In the genomic region with DNA sequence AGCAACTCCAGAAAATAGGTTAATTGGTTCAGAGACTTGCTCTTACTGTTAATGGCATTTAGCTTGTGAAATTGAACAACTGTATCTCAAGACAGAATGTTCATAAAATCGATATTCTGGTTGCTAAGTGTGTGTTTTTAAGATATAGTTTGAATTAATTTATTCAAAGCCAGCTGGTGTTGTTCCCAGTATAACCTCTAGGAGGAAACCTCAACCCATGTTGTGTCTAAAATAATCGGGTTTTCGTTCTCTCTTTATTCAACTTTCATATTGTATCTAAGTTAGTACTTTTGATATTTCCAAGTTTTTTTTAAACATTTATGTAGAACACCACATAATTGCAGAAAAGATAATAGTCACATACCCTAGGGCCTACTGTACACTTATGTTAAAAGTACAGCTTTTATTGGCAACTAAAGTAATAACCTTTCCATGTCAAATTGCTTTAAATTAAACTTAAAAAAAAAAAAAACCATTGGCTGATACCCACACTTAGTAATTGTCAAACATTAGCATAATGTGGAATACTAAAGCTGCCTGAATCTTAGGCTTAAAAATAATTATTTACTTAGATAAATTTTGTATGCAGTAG, we compare ENCODE assay signal across 8 cellular contexts.
DNase-seq lines count a peak whose midpoint lies in the region; ATAC-seq and TF ChIP-seq lines count a peak whose summit lies in the region.

No MANE protein-coding gene starts in this region.

- no peak overlapping the region for H3K27ac Mint-ChIP-seq in chondrocyte (ENCODE audit: unreplicated experiment)
- no peak overlapping the region for H3K27ac Mint-ChIP-seq in osteocyte (ENCODE audit: unreplicated experiment)
- no peak overlapping the region for H3K27ac Mint-ChIP-seq in immature natural killer cell

- in situ Hi-C loops in KBM-7 (cut with MboI; ENCODE audit: low pct_unique_long_range_greater_than_20kb, low sequenced_read_pairs), result no loop called here

- TF ChIP-seq CTCF in chondrocyte (IDR thresholded peaks at IDR 0.05), result peak; percentile 90
- TF ChIP-seq CTCF in osteocyte (IDR thresholded peaks at IDR 0.05), result peak; percentile 70

- DNase-seq in NCI-H1417 (lab: John Stamatoyannopoulos, UW) (peak in 2 of 3 experiments; percentile 16 to 47), NCI-H1417 treated with DMSO at 0.1 percent for 48 hours (lab: John Stamatoyannopoulos, UW) (no peak), KBM-7 (peak; percentile 4), chondrocyte (ENCODE audit: low spot score) (no peak), osteocyte (ENCODE audit: extremely low spot score, unreplicated experiment) (no peak), immature natural killer cell (no peak)

- H3K36me3 Mint-ChIP-seq in chondrocyte (ENCODE audit: low read depth) (no peaks in the 10 kb centered on the region), osteocyte (ENCODE audit: unreplicated experiment) (no peaks in the 10 kb centered on the region), immature natural killer cell (no peaks in the 10 kb centered on the region)

- H3K9me3 Mint-ChIP-seq in chondrocyte (ENCODE audit: low read depth) (no peaks in the 10 kb centered on the region), osteocyte (ENCODE audit: unreplicated experiment) (no peaks in the 10 kb centered on the region), immature natural killer cell (peaks cover 0 to 5% (median under 1%) of the 10 kb centered on the region in 6 donors)

- ATAC-seq in GM21619 (IDR thresholded peaks at IDR 0.05; ENCODE audit: unreplicated experiment) (no peak), GM19467 (IDR thresholded peaks at IDR 0.05; ENCODE audit: unreplicated experiment) (no peak)

- peaks cover 20% of the 10 kb centered on the region for H3K27me3 Mint-ChIP-seq in chondrocyte (ENCODE audit: low read depth)
- peaks cover 36% of the 10 kb centered on the region for H3K27me3 Mint-ChIP-seq in osteocyte (ENCODE audit: unreplicated experiment)
- H3K27me3 Mint-ChIP-seq in immature natural killer cell (ENCODE audit: low read depth in 3 of 3), result peaks cover 0 to 5% (median 0%) of the 10 kb centered on the region in 3 donors

- H3K4me1 Mint-ChIP-seq in chondrocyte (ENCODE audit: low read depth) (no peaks in the 10 kb centered on the region), osteocyte (ENCODE audit: unreplicated experiment) (no peaks in the 10 kb centered on the region), immature natural killer cell (no peaks in the 10 kb centered on the region)

- no peak overlapping the region for H3K4me3 Mint-ChIP-seq in chondrocyte (ENCODE audit: unreplicated experiment)
- no peak overlapping the region for H3K4me3 Mint-ChIP-seq in osteocyte (ENCODE audit: unreplicated experiment)
- no peak overlapping the region for H3K4me3 Mint-ChIP-seq in immature natural killer cell

Comparison
In these comparisons a context has a peak if more than half of its experiments do, and no peak if none do; other contexts are left out.
1. DNase-seq: peak in NCI-H1417 (2 of 3) and KBM-7 (single experiment); none in NCI-H1417 treated with DMSO at 0.1 percent for 48 hours (single experiment), chondrocyte (single experiment), osteocyte (single experiment) and immature natural killer cell (0 of 3).